9 cellular contexts compared by ENCODE assay signal in genomic region chr12:130031571-130032189, GRCh38.
DNase-seq lines count a peak whose midpoint lies in the region; ATAC-seq, FAIRE-seq and TF ChIP-seq lines count a peak whose summit lies in the region.
"Had no signal": no experiment of that assay in that cellular context is flagged by ENCODE, and none has a peak within 500 bp of the region (broad histone marks: within the 10 kb centered on the region; RNA-seq: fewer than 3 reads in every experiment).

No MANE protein-coding gene starts in this region.

- no peak overlapping the region for H3K27ac Mint-ChIP-seq in activated CD8-positive, alpha-beta T cell treated with anti-CD3 and anti-CD28 coated beads for 36 hours
- H3K27ac Mint-ChIP-seq in neural progenitor cell = no peak overlapping the region
- H3K27ac Mint-ChIP-seq: dendritic cell treated with granulocyte-macrophage colony-stimulating factor and Interleukin-4, amounts not matched to agents 40 ng/mL and 50 ng/mL, for 4 days had no signal

- no peaks in the 10 kb centered on the region for H3K9me1 ChIP-seq in endothelial cell of umbilical vein (replicated peaks; ENCODE audit: control insufficient read depth, extremely low read depth, insufficient read depth, low read length)

- H4K20me1 ChIP-seq in endothelial cell of umbilical vein (replicated peaks; ENCODE audit: control insufficient read depth, extremely low read depth, insufficient read depth, low read length) (no peaks in the 10 kb centered on the region), neural progenitor cell (ENCODE audit: low read depth) (no peaks in the 10 kb centered on the region)

- H3K36me3 Mint-ChIP-seq in activated CD8-positive, alpha-beta T cell treated with anti-CD3 and anti-CD28 coated beads for 36 hours (ENCODE audit: low read depth) = no peaks in the 10 kb centered on the region
- no peaks in the 10 kb centered on the region for H3K36me3 Mint-ChIP-seq in neural progenitor cell

- TF ChIP-seq POLR2A in endothelial cell of umbilical vein (IDR thresholded peaks at IDR 0.05; ENCODE audit: low read depth, low read length) (no peak), tibial nerve (IDR thresholded peaks at IDR 0.05) (no peak)

- no peaks in the 10 kb centered on the region for H3K4me1 Mint-ChIP-seq in activated CD8-positive, alpha-beta T cell treated with anti-CD3 and anti-CD28 coated beads for 36 hours (ENCODE audit: low read depth)
- H3K4me1 Mint-ChIP-seq in neural progenitor cell = no peaks in the 10 kb centered on the region

- DNase-seq in EL = peak; percentile 2
- peak; percentile 25 for DNase-seq in NCI-H2029 treated with DMSO at 0.1 percent for 48 hours (lab: John Stamatoyannopoulos, UW)
- peak; percentile 77 for DNase-seq in activated CD8-positive, alpha-beta T cell treated with anti-CD3 and anti-CD28 coated beads for 36 hours
- DNase-seq in endothelial cell of umbilical vein (ENCODE audit: low read depth, low spot score) = peak; percentile 7
- DNase-seq in neural progenitor cell (ENCODE audit: low spot score) = peak; percentile 81
- DNase-seq in tibial nerve (ENCODE audit: low spot score in 2 of 2) = peak in 1 of 2 donors; percentile 56

- H3K27ac ChIP-seq in endothelial cell of umbilical vein (ENCODE audit: insufficient read depth, low read depth, low read length) (no peak overlapping the region), neural progenitor cell (no peak overlapping the region), tibial nerve (no peak overlapping the region)

- WGBS in tibial nerve, 2 donors = 17 to 21% methylated on average over 12 of the region's 12 CpGs

- H2AFZ ChIP-seq in endothelial cell of umbilical vein (ENCODE audit: low read depth, low read length) = no peak overlapping the region
- no peak overlapping the region for H2AFZ ChIP-seq in neural progenitor cell (replicated peaks)

- H3K9me3 ChIP-seq in endothelial cell of umbilical vein (replicated peaks; ENCODE audit: control insufficient read depth, insufficient read depth, low read length) (peaks cover 2% of the 10 kb centered on the region), neural progenitor cell (ENCODE audit: low read depth) (no peaks in the 10 kb centered on the region), tibial nerve (no peaks in the 10 kb centered on the region)

- H3K9me3 Mint-ChIP-seq in activated CD8-positive, alpha-beta T cell treated with anti-CD3 and anti-CD28 coated beads for 36 hours = no peaks in the 10 kb centered on the region
- no peaks in the 10 kb centered on the region for H3K9me3 Mint-ChIP-seq in neural progenitor cell
- H3K9me3 Mint-ChIP-seq: dendritic cell treated with granulocyte-macrophage colony-stimulating factor and Interleukin-4, amounts not matched to agents 40 ng/mL and 50 ng/mL, for 4 days had no signal

- ATAC-seq in GM21786 (IDR thresholded peaks at IDR 0.05; ENCODE audit: unreplicated experiment) (peak; percentile 66), GM18520 (IDR thresholded peaks at IDR 0.05; ENCODE audit: unreplicated experiment) (no peak)
- ATAC-seq in activated CD8-positive, alpha-beta T cell treated with anti-CD3 and anti-CD28 coated beads for 36 hours = no peak

- TF ChIP-seq EP300 in tibial nerve (IDR thresholded peaks at IDR 0.05) = no peak

- H3K4me2 ChIP-seq in endothelial cell of umbilical vein (ENCODE audit: insufficient read depth, low read length) = no peak overlapping the region
- H3K4me2 ChIP-seq in neural progenitor cell = no peak overlapping the region

- H3K4me3 ChIP-seq in endothelial cell of umbilical vein (replicated peaks in 1 of 3; ENCODE audit: insufficient read depth in 1 of 3, low read depth in 1 of 3, low read length in 3 of 3) (no peak overlapping the region), neural progenitor cell (no peak overlapping the region), tibial nerve (no peak overlapping the region)

- H3K79me2 ChIP-seq in endothelial cell of umbilical vein (ENCODE audit: control insufficient read depth, insufficient read depth, low read length) (no peaks in the 10 kb centered on the region), neural progenitor cell (ENCODE audit: low read depth) (no peaks in the 10 kb centered on the region)

- no TSS peak for BruUV-seq in endothelial cell of umbilical vein (replicated peaks; lab: Mats Ljungman, UMichigan)

- H3K4me1 ChIP-seq in endothelial cell of umbilical vein (ENCODE audit: control insufficient read depth, extremely low read depth, insufficient read depth, low read length) (no peaks in the 10 kb centered on the region), neural progenitor cell (no peaks in the 10 kb centered on the region), tibial nerve (no peaks in the 10 kb centered on the region)

- POLR2A ChIA-PET in activated CD8-positive, alpha-beta T cell treated with anti-CD3 and anti-CD28 coated beads for 36 hours (lab: Charles Lee) = no interaction called here
- POLR2A ChIA-PET in endothelial cell of umbilical vein (lab: Charles Lee) = no interaction called here

- H3F3A ChIP-seq in neural progenitor cell (ENCODE audit: low read depth) = no peaks in the 10 kb centered on the region

- H3K9ac ChIP-seq in endothelial cell of umbilical vein (replicated peaks; ENCODE audit: extremely low read depth, insufficient read depth, low read length) (no peak overlapping the region), neural progenitor cell (no peak overlapping the region)

- TF ChIP-seq CTCF in activated CD8-positive, alpha-beta T cell treated with anti-CD3 and anti-CD28 coated beads for 36 hours (IDR thresholded peaks at IDR 0.05) = peak; percentile 98
- TF ChIP-seq CTCF in endothelial cell of umbilical vein (IDR thresholded peaks at IDR 0.05; ENCODE audit: extremely low read depth in 1 of 2, insufficient read depth in 1 of 2, low read depth in 1 of 2, low read length in 2 of 2) (peak; percentile 75 to 76), neural progenitor cell (IDR thresholded peaks at IDR 0.05) (peak; percentile 100), tibial nerve (IDR thresholded peaks at IDR 0.05) (peak; percentile 38 to 69 (median 56))

- H3K27me3 ChIP-seq in endothelial cell of umbilical vein (ENCODE audit: control insufficient read depth in 2 of 2, insufficient read depth in 2 of 2, low read length in 2 of 2) = no peaks in the 10 kb centered on the region
- peaks cover 99% of the 10 kb centered on the region for H3K27me3 ChIP-seq in neural progenitor cell
- no peaks in the 10 kb centered on the region for H3K27me3 ChIP-seq in tibial nerve

- peaks cover 11% of the 10 kb centered on the region for H3K27me3 Mint-ChIP-seq in activated CD8-positive, alpha-beta T cell treated with anti-CD3 and anti-CD28 coated beads for 36 hours
- H3K27me3 Mint-ChIP-seq in neural progenitor cell (ENCODE audit: insufficient read depth, low read depth) = peaks cover 14% of the 10 kb centered on the region
- H3K27me3 Mint-ChIP-seq: dendritic cell treated with granulocyte-macrophage colony-stimulating factor and Interleukin-4, amounts not matched to agents 40 ng/mL and 50 ng/mL, for 4 days had no signal

- dilution Hi-C loops in endothelial cell of umbilical vein (cut with MboI; ENCODE audit: extremely low pct_ligation_motif_present, low sequenced_read_pairs) = no loop called here

- CTCF ChIA-PET in activated CD8-positive, alpha-beta T cell treated with anti-CD3 and anti-CD28 coated beads for 36 hours (lab: Charles Lee) = interaction anchor here (0.6 to 2.0 kb wide), 16 partner anchors 9 to 309 kb away, joined by 3 to 9 read pairs (median 3); no protein-coding TSS in a partner anchor
- CTCF ChIA-PET in endothelial cell of umbilical vein (lab: Charles Lee) = interaction anchor here (0.9 kb wide), 1 partner anchor 1772 kb away, joined by 3 read pairs; no protein-coding TSS in a partner anchor

- no peaks in the 10 kb centered on the region for H3K36me3 ChIP-seq in endothelial cell of umbilical vein (ENCODE audit: control insufficient read depth in 2 of 2, extremely low read depth in 1 of 2, insufficient read depth in 2 of 2, low read length in 2 of 2)
- H3K36me3 ChIP-seq in neural progenitor cell = no peaks in the 10 kb centered on the region
- no peaks in the 10 kb centered on the region for H3K36me3 ChIP-seq in tibial nerve

- intact Hi-C loops in activated CD8-positive, alpha-beta T cell treated with anti-CD3 and anti-CD28 coated beads for 36 hours (cut with micrococcal nuclease) = no loop called here
- intact Hi-C loops in endothelial cell of umbilical vein (cut with micrococcal nuclease) = loop anchor here (5.0 kb wide), 1 partner anchor 1774 kb away; no protein-coding TSS in a partner anchor

- no peak overlapping the region for H3K4me3 Mint-ChIP-seq in activated CD8-positive, alpha-beta T cell treated with anti-CD3 and anti-CD28 coated beads for 36 hours
- no peak overlapping the region for H3K4me3 Mint-ChIP-seq in neural progenitor cell
- H3K4me3 Mint-ChIP-seq: dendritic cell treated with granulocyte-macrophage colony-stimulating factor and Interleukin-4, amounts not matched to agents 40 ng/mL and 50 ng/mL, for 4 days had no signal

- FAIRE-seq in endothelial cell of umbilical vein (lab: Jason Lieb, UNC) = no peak

TF ChIP-seq in endothelial cell of umbilical vein, 7 proteins besides CTCF, POLR2A, EP300 and RAD21:
- TF ChIP-seq EZH2 (IDR thresholded peaks at IDR 0.05; ENCODE audit: borderline replicate concordance, low read depth, low read length, severe bottlenecking) (no peak), POLR2AphosphoS5 (IDR thresholded peaks at IDR 0.05; ENCODE audit: insufficient read depth, low read depth, low read length) (no peak)
